Comparison of ENCODE assay signal across 8 cellular contexts in genomic region chr12:108664338-108665258, GRCh38. TPM values are rescaled to one million over a fixed set of nuclear protein-coding genes. Genes with fewer than 3 reads are reported as not detected.
DNase-seq lines count a peak whose midpoint lies in the region; ATAC-seq lines count a peak whose summit lies in the region.

No MANE protein-coding gene starts in this region.

- H3K27me3 Mint-ChIP-seq in activated CD4-positive, alpha-beta T cell treated with anti-CD3 and anti-CD28 coated beads for 36 hours, result no peaks in the 10 kb centered on the region

- ATAC-seq in GM19023 (IDR thresholded peaks at IDR 0.05; ENCODE audit: unreplicated experiment), result peak; percentile 78
- ATAC-seq in HG03280 (IDR thresholded peaks at IDR 0.05; ENCODE audit: unreplicated experiment), result peak; percentile 78
- peak; percentile 99 for ATAC-seq in activated CD4-positive, alpha-beta T cell treated with anti-CD3 and anti-CD28 coated beads for 36 hours
- peak; percentile 93 for ATAC-seq in left lobe of liver

- H3K4me1 Mint-ChIP-seq in activated CD4-positive, alpha-beta T cell treated with anti-CD3 and anti-CD28 coated beads for 36 hours, result peaks cover 29% of the 10 kb centered on the region

- H3K27ac Mint-ChIP-seq in activated CD4-positive, alpha-beta T cell treated with anti-CD3 and anti-CD28 coated beads for 36 hours, result peak overlapping the region; percentile 84

- H3K4me3 Mint-ChIP-seq in activated CD4-positive, alpha-beta T cell treated with anti-CD3 and anti-CD28 coated beads for 36 hours, result peak overlapping the region; percentile 18

- no peaks in the 10 kb centered on the region for H3K9me3 Mint-ChIP-seq in activated CD4-positive, alpha-beta T cell treated with anti-CD3 and anti-CD28 coated beads for 36 hours (ENCODE audit: low read depth)

- CTCF ChIA-PET in activated CD4-positive, alpha-beta T cell treated with anti-CD3 and anti-CD28 coated beads for 36 hours (lab: Charles Lee), result interaction anchor here (0.5 to 7.8 kb wide), 67 partner anchors 8 to 491 kb away, joined by 3 to 281 read pairs (median 5); partner anchors contain the start of genes ALKBH2, ISCU, SELPLG and UNG

- no peaks in the 10 kb centered on the region for H3K36me3 Mint-ChIP-seq in activated CD4-positive, alpha-beta T cell treated with anti-CD3 and anti-CD28 coated beads for 36 hours (ENCODE audit: low read depth)

- intact Hi-C loops in activated CD4-positive, alpha-beta T cell treated with anti-CD3 and anti-CD28 coated beads for 36 hours (cut with DNase I, micrococcal nuclease), result loop anchor here (1.0 to 5.0 kb wide), 10 partner anchors 25 to 429 kb away; partner anchors contain the start of genes ALKBH2 (in 1 of the 2) and CORO1C (in 1 of the 2)

- peak overlapping the region; percentile 71 for H3K27ac ChIP-seq in cingulate gyrus (ENCODE audit: low read depth, low read length)

- DNase-seq in Ammon's horn (ENCODE audit: low spot score), result peak; percentile 95
- DNase-seq in NCI-H345 treated with DMSO at 0.1 percent for 48 hours (lab: John Stamatoyannopoulos, UW; ENCODE audit: unreplicated experiment), result peak; percentile 74
- DNase-seq in activated CD4-positive, alpha-beta T cell treated with anti-CD3 and anti-CD28 coated beads for 36 hours, result peak; percentile 91
- peak; percentile 87 for DNase-seq in left lobe of liver (ENCODE audit: low spot score)
- DNase-seq in stimulated activated CD4-positive, alpha-beta T cell treated with anti-CD3 and anti-CD28 coated beads, Interleukin-4, amount 100 ng/mL, for 1 hour, result peak; percentile 73

- POLR2A ChIA-PET in activated CD4-positive, alpha-beta T cell treated with anti-CD3 and anti-CD28 coated beads for 36 hours (lab: Charles Lee), result interaction anchor here (0.6 to 1.0 kb wide), 2 partner anchors 25 to 91 kb away, joined by 3 to 8 read pairs; no protein-coding TSS in a partner anchor

RNA-seq across cellular contexts. Expression of gene SELPLG, which starts 30.9 kb away (rescaled TPM):
- total RNA-seq in activated CD4-positive, alpha-beta T cell treated with anti-CD3 and anti-CD28 coated beads for 36 hours, result 10 to 100 TPM; 31.0 to 36.9 TPM
- 2.4 TPM for total RNA-seq in left lobe of liver

Comparison
In these comparisons a context has a peak if more than half of its experiments do, and no peak if none do; other contexts are left out.
1. Peak in every context shown above with its lines: DNase-seq, ATAC-seq and H3K27ac ChIP-seq.